32 cellular contexts compared by ENCODE assay signal in the genomic region with DNA sequence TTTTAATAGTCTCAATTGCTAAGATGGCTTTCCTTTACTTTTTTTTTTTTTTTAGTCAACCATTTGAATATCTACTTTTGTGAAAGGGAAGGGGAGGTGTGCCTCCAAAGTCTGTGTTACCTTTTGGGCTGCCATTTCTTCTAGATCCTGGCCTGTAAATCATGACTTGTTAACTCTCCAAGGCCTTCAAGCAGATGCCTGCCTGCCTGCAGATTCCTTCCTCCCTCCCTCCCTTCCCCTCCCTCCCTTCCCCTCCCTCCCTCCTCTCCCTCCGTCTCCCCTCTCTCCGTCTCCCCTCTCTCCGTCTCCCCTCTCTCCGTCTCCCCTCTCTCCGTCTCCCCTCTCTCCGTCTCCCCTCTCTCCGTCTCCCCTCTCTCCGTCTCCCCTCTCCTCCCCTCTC.
"Had no signal": no experiment of that assay in that cellular context is flagged by ENCODE, and none has a peak within 500 bp of the region (broad histone marks: within the 10 kb centered on the region; RNA-seq: fewer than 3 reads in every experiment).

No MANE protein-coding gene starts in this region.

- H3K36me3 Mint-ChIP-seq: activated CD4-positive, alpha-beta memory T cell treated with anti-CD3 and anti-CD28 coated beads for 36 hours; activated naive CD4-positive, alpha-beta T cell treated with anti-CD3 and anti-CD28 coated beads, Interleukin-2, amount 10 ng/mL, durations not matched to agents 7 days and 5 days; brain had no signal

- H3K9me3 Mint-ChIP-seq: activated CD4-positive, alpha-beta memory T cell treated with anti-CD3 and anti-CD28 coated beads for 36 hours; activated CD4-positive, alpha-beta T cell treated with anti-CD3 and anti-CD28 coated beads, Interleukin-2, amount 10 ng/mL, durations not matched to agents 24 days and 14 days; activated naive CD4-positive, alpha-beta T cell treated with anti-CD3 and anti-CD28 coated beads, Interleukin-2, amount 10 ng/mL, durations not matched to agents 7 days and 5 days; activated naive CD4-positive, alpha-beta T cell treated with anti-CD3 and anti-CD28 coated beads, Interleukin-2, amount 50 U/mL, for 72 hours; activated T-cell treated with anti-CD3 and anti-CD28 coated beads, Interleukin-2, amount 50 U/mL, for 24 hours; brain; central memory CD8-positive, alpha-beta T cell; dendritic cell treated with granulocyte-macrophage colony-stimulating factor and Interleukin-4, amounts not matched to agents 40 ng/mL and 50 ng/mL, for 4 days; effector memory CD8-positive, alpha-beta T cell; T-helper 2 cell treated with Interferon-gamma antibody and Interleukin-4, amounts not matched to agents 5 μg/mL and 100 μg/mL, for 36 hours had no signal

- ATAC-seq: activated CD4-positive, alpha-beta T cell treated with anti-CD3 and anti-CD28 coated beads for 36 hours; activated naive CD4-positive, alpha-beta T cell treated with anti-CD3 and anti-CD28 coated beads, Interleukin-2, amount 50 U/mL, for 72 hours; activated T-cell treated with anti-CD3 and anti-CD28 coated beads, Interleukin-2, amount 50 U/mL, for 72 hours; effector memory CD8-positive, alpha-beta T cell; T-helper 17 cell had no signal

- H3K36me3 ChIP-seq: esophagus muscularis mucosa, WERI-Rb-1 had no signal

- H3K27me3 ChIP-seq: esophagus muscularis mucosa had no signal

- H3K27me3 Mint-ChIP-seq: activated CD4-positive, alpha-beta memory T cell treated with anti-CD3 and anti-CD28 coated beads for 36 hours; activated CD4-positive, alpha-beta T cell treated with anti-CD3 and anti-CD28 coated beads for 36 hours; activated CD4-positive, alpha-beta T cell treated with anti-CD3 and anti-CD28 coated beads, Interleukin-2, amount 10 ng/mL, durations not matched to agents 24 days and 14 days; activated naive CD4-positive, alpha-beta T cell treated with anti-CD3 and anti-CD28 coated beads, Interleukin-2, amount 10 ng/mL, durations not matched to agents 7 days and 5 days; activated naive CD8-positive, alpha-beta T cell treated with anti-CD3 and anti-CD28 coated beads, Interleukin-2, amount 10 ng/mL, durations not matched to agents 7 days and 5 days; activated T-cell treated with anti-CD3 and anti-CD28 coated beads, Interleukin-2, amount 50 U/mL, for 24 hours; brain; central memory CD8-positive, alpha-beta T cell; dendritic cell treated with granulocyte-macrophage colony-stimulating factor and Interleukin-4, amounts not matched to agents 40 ng/mL and 50 ng/mL, for 4 days; effector memory CD8-positive, alpha-beta T cell; T-helper 17 cell had no signal

- H3K4me3 Mint-ChIP-seq: activated CD4-positive, alpha-beta memory T cell treated with anti-CD3 and anti-CD28 coated beads for 36 hours; activated CD4-positive, alpha-beta T cell treated with anti-CD3 and anti-CD28 coated beads for 36 hours; activated CD4-positive, alpha-beta T cell treated with anti-CD3 and anti-CD28 coated beads, Interleukin-2, amount 10 ng/mL, durations not matched to agents 24 days and 14 days; activated naive CD4-positive, alpha-beta T cell treated with anti-CD3 and anti-CD28 coated beads, Interleukin-2, amount 10 ng/mL, durations not matched to agents 7 days and 5 days; activated naive CD8-positive, alpha-beta T cell treated with anti-CD3 and anti-CD28 coated beads, Interleukin-2, amount 10 ng/mL, durations not matched to agents 7 days and 5 days; activated T-cell treated with anti-CD3 and anti-CD28 coated beads, Interleukin-2, amount 50 U/mL, for 24 hours; activated T-cell treated with anti-CD3 and anti-CD28 coated beads, Interleukin-2, amount 50 U/mL, for 72 hours; brain; central memory CD8-positive, alpha-beta T cell; dendritic cell treated with granulocyte-macrophage colony-stimulating factor and Interleukin-4, amounts not matched to agents 40 ng/mL and 50 ng/mL, for 4 days; effector memory CD8-positive, alpha-beta T cell; T-helper 17 cell; T-helper 2 cell treated with Interferon-gamma antibody and Interleukin-4, amounts not matched to agents 5 μg/mL and 100 μg/mL, for 36 hours had no signal

- FAIRE-seq: bronchial epithelial cell, frontal cortex had no signal

- H3K27ac ChIP-seq: coronary artery, esophagus muscularis mucosa, WERI-Rb-1 had no signal

- DNase-seq: activated CD4-positive, alpha-beta memory T cell treated with anti-CD3 and anti-CD28 coated beads for 36 hours; activated CD4-positive, alpha-beta T cell treated with anti-CD3 and anti-CD28 coated beads for 36 hours; activated CD4-positive, alpha-beta T cell treated with anti-CD3 and anti-CD28 coated beads, Interleukin-2, amount 10 ng/mL, durations not matched to agents 24 days and 14 days; activated CD4-positive, CD25-positive, alpha-beta regulatory T cell; activated CD4-positive, CD25-positive, alpha-beta regulatory T cell treated with anti-CD3 and anti-CD28 coated beads, Interleukin-2, amount 50 U/mL, for 72 hours; activated CD8-positive, alpha-beta memory T cell treated with anti-CD3 and anti-CD28 coated beads, Interleukin-2, amount 50 U/mL, for 48 hours; activated gamma-delta T cell; activated naive CD4-positive, alpha-beta T cell; activated naive CD4-positive, alpha-beta T cell treated with anti-CD3 and anti-CD28 coated beads, Interleukin-2, amount 10 ng/mL, durations not matched to agents 7 days and 5 days; activated naive CD8-positive, alpha-beta T cell treated with anti-CD3 and anti-CD28 coated beads, Interleukin-2, amount 10 ng/mL, durations not matched to agents 7 days and 5 days; activated T-cell treated with anti-CD3 and anti-CD28 coated beads for 4 hours; activated T-cell treated with anti-CD3 and anti-CD28 coated beads, Interleukin-2, amount 50 U/mL, for 24 hours; activated T-cell treated with anti-CD3 and anti-CD28 coated beads, Interleukin-2, amount 50 U/mL, for 72 hours; amniotic stem cell; anterior cingulate cortex; effector CD4-positive, alpha-beta T cell; effector memory CD8-positive, alpha-beta T cell; erythroblast; foreskin fibroblast; T-helper 1 cell; T-helper 17 cell; T1000 had no signal

- H3K9me3 ChIP-seq: esophagus muscularis mucosa had no signal

- H3K4me1 Mint-ChIP-seq: activated CD4-positive, alpha-beta T cell treated with anti-CD3 and anti-CD28 coated beads, Interleukin-2, amount 10 ng/mL, durations not matched to agents 24 days and 14 days; activated naive CD4-positive, alpha-beta T cell treated with anti-CD3 and anti-CD28 coated beads, Interleukin-2, amount 10 ng/mL, durations not matched to agents 7 days and 5 days; brain had no signal

- H3K4me3 ChIP-seq: coronary artery, esophagus muscularis mucosa had no signal

- H3K27ac Mint-ChIP-seq: activated CD4-positive, alpha-beta memory T cell treated with anti-CD3 and anti-CD28 coated beads for 36 hours; activated CD4-positive, alpha-beta T cell treated with anti-CD3 and anti-CD28 coated beads for 36 hours; activated CD4-positive, alpha-beta T cell treated with anti-CD3 and anti-CD28 coated beads, Interleukin-2, amount 10 ng/mL, durations not matched to agents 24 days and 14 days; activated naive CD4-positive, alpha-beta T cell treated with anti-CD3 and anti-CD28 coated beads, Interleukin-2, amount 10 ng/mL, durations not matched to agents 7 days and 5 days; activated naive CD8-positive, alpha-beta T cell treated with anti-CD3 and anti-CD28 coated beads, Interleukin-2, amount 10 ng/mL, durations not matched to agents 7 days and 5 days; activated T-cell treated with anti-CD3 and anti-CD28 coated beads, Interleukin-2, amount 50 U/mL, for 24 hours; activated T-cell treated with anti-CD3 and anti-CD28 coated beads, Interleukin-2, amount 50 U/mL, for 72 hours; brain; dendritic cell treated with granulocyte-macrophage colony-stimulating factor and Interleukin-4, amounts not matched to agents 40 ng/mL and 50 ng/mL, for 4 days; effector memory CD8-positive, alpha-beta T cell; T-helper 17 cell; T-helper 2 cell treated with Interferon-gamma antibody and Interleukin-4, amounts not matched to agents 5 μg/mL and 100 μg/mL, for 36 hours had no signal
